In genomic region chr2:203062126-203062525, GRCh38 we compare ENCODE assay signal across 15 cellular contexts. TPM values are rescaled to one million over a fixed set of nuclear protein-coding genes. Genes with fewer than 3 reads are reported as not detected.
A peak's percentile ranks its signal among the peaks of the same experiment; 100 is the strongest.
DNase-seq lines count a peak whose midpoint lies in the region; ATAC-seq and TF ChIP-seq lines count a peak whose summit lies in the region.
"Had no signal": no experiment of that assay in that cellular context is flagged by ENCODE, and none has a peak within 500 bp of the region (broad histone marks: within the 10 kb centered on the region; RNA-seq: fewer than 3 reads in every experiment).

No MANE protein-coding gene starts in this region.

- H3K4me3 Mint-ChIP-seq in WTC11: no peak overlapping the region

- no peak for ATAC-seq in WTC11
- no peak for ATAC-seq in GM18861 (IDR thresholded peaks at IDR 0.05; ENCODE audit: unreplicated experiment)
- no peak for ATAC-seq in HG03442 (IDR thresholded peaks at IDR 0.05; ENCODE audit: unreplicated experiment)
- ATAC-seq: GM12878 had no signal

- no peaks in the 10 kb centered on the region for H3K27me3 Mint-ChIP-seq in WTC11 (ENCODE audit: low read depth)

- CTCF ChIA-PET in WTC11 (lab: Charles Lee): no interaction called here

- H3K4me3 ChIP-seq in fibroblast of villous mesenchyme (ENCODE audit: low read depth, low read length): no peak overlapping the region
- H3K4me3 ChIP-seq: GM12878, Peyer's patch had no signal

- peak; percentile 6 for DNase-seq in AG08396 (ENCODE audit: low spot score)
- DNase-seq in WTC11 (ENCODE audit: low spot score): no peak
- DNase-seq in fibroblast of villous mesenchyme (ENCODE audit: low read depth): peak; percentile 86
- peak; percentile 11 for DNase-seq in non-pigmented ciliary epithelial cell (ENCODE audit: low read depth)
- DNase-seq in 8988T: no peak
- no peak for DNase-seq in NCI-H2227 treated with DMSO at 0.1 percent for 48 hours (lab: John Stamatoyannopoulos, UW)
- DNase-seq: DMS53, NCI-H1436, NCI-H2029 treated with DMSO at 0.1 percent for 48 hours, NCI-H510A treated with DMSO at 0.1 percent for 48 hours, Peyer's patch, SHP77 treated with DMSO at 0.1 percent for 48 hours had no signal

- POLR2A ChIA-PET in WTC11 (lab: Charles Lee): no interaction called here

- H3K9me3 Mint-ChIP-seq in WTC11: peaks cover 23% of the 10 kb centered on the region

- peaks cover 16% of the 10 kb centered on the region for H3K4me1 Mint-ChIP-seq in WTC11

- peaks cover 22% of the 10 kb centered on the region for H3K36me3 Mint-ChIP-seq in WTC11

- TF ChIP-seq CTCF in WTC11 (IDR thresholded peaks at IDR 0.05) (no peak), fibroblast of villous mesenchyme (IDR thresholded peaks at IDR 0.05; ENCODE audit: insufficient read depth, low read depth, low read length) (no peak)

- peak overlapping the region; percentile 76 for H3K27ac Mint-ChIP-seq in WTC11

TF ChIP-seq in WTC11, 78 proteins besides CTCF, POLR2A, EP300 and RAD21:
- no peak for TF ChIP-seq ATF1 (CRISPR knock-in tag; IDR thresholded peaks at IDR 0.05)
- TF ChIP-seq, protein P1, sequence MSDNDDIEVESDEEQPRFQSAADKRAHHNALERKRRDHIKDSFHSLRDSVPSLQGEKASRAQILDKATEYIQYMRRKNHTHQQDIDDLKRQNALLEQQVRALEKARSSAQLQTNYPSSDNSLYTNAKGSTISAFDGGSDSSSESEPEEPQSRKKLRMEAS (CRISPR knock-in tag; IDR thresholded peaks at IDR 0.05): no peak
- no peak for TF ChIP-seq ZNF219 (CRISPR knock-in tag; IDR thresholded peaks at IDR 0.05; ENCODE audit: borderline replicate concordance)
- no peak for TF ChIP-seq SMAD4 (CRISPR knock-in tag; IDR thresholded peaks at IDR 0.05)
- no peak for TF ChIP-seq KAT7 (CRISPR knock-in tag; IDR thresholded peaks at IDR 0.05; ENCODE audit: borderline replicate concordance)
- no peak for TF ChIP-seq TCF7 (CRISPR knock-in tag; IDR thresholded peaks at IDR 0.05; ENCODE audit: low read depth)
- no peak for TF ChIP-seq AR (CRISPR knock-in tag; IDR thresholded peaks at IDR 0.05)
- no peak for TF ChIP-seq IRF2 (CRISPR knock-in tag; IDR thresholded peaks at IDR 0.05; ENCODE audit: borderline replicate concordance, low read depth)
- TF ChIP-seq ZNF138 (CRISPR knock-in tag; conservative IDR thresholded peaks at IDR 0.05): no peak
- TF ChIP-seq TEAD1 (CRISPR knock-in tag; IDR thresholded peaks at IDR 0.05): no peak
- TF ChIP-seq, protein P2, sequence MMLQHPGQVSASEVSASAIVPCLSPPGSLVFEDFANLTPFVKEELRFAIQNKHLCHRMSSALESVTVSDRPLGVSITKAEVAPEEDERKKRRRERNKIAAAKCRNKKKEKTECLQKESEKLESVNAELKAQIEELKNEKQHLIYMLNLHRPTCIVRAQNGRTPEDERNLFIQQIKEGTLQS (CRISPR knock-in tag; conservative IDR thresholded peaks at IDR 0.05): no peak
- no peak for TF ChIP-seq HMGXB4 (CRISPR knock-in tag; IDR thresholded peaks at IDR 0.05)
- no peak for TF ChIP-seq MLX (CRISPR knock-in tag; IDR thresholded peaks at IDR 0.05)
- TF ChIP-seq, protein P3, sequence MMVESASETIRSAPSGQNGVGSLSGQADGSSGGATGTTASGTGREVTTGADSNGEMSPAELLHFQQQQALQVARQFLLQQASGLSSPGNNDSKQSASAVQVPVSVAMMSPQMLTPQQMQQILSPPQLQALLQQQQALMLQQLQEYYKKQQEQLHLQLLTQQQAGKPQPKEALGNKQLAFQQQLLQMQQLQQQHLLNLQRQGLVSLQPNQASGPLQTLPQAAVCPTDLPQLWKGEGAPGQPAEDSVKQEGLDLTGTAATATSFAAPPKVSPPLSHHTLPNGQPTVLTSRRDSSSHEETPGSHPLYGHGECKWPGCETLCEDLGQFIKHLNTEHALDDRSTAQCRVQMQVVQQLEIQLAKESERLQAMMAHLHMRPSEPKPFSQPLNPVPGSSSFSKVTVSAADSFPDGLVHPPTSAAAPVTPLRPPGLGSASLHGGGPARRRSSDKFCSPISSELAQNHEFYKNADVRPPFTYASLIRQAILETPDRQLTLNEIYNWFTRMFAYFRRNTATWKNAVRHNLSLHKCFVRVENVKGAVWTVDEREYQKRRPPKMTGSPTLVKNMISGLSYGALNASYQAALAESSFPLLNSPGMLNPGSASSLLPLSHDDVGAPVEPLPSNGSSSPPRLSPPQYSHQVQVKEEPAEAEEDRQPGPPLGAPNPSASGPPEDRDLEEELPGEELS (CRISPR knock-in tag; IDR thresholded peaks at IDR 0.05): no peak
- no peak for TF ChIP-seq GABPB1 (CRISPR knock-in tag; IDR thresholded peaks at IDR 0.05)
- TF ChIP-seq USF1 (CRISPR knock-in tag; IDR thresholded peaks at IDR 0.05): no peak
- TF ChIP-seq NFATC4 (CRISPR knock-in tag; IDR thresholded peaks at IDR 0.05): no peak
- no peak for TF ChIP-seq SOX15 (CRISPR knock-in tag; IDR thresholded peaks at IDR 0.05)
TF ChIP-seq in WTC11: peak in this region for 0.

RNA-seq across cellular contexts. Expression of gene NBEAL1, which starts 47.5 kb away (rescaled TPM):
- total RNA-seq in WTC11 (2021) (7.7 to 10.5 TPM (median 8.5 TPM) in 3 replicates), fibroblast of villous mesenchyme (38.0 and 57.9 TPM in 2 replicates)

Comparison
In these comparisons a context has a peak if more than half of its experiments do, and no peak if none do; other contexts are left out.
1. DNase-seq: peak in AG08396 (single experiment), fibroblast of villous mesenchyme (single experiment) and non-pigmented ciliary epithelial cell (single experiment); none in WTC11 (single experiment), 8988T (single experiment) and NCI-H2227 treated with DMSO at 0.1 percent for 48 hours (single experiment).